ENCODE assay signal across 21 cellular contexts in genomic region chr18:9001209-9001608, GRCh38.
A peak's percentile ranks its signal among the peaks of the same experiment; 100 is the strongest.
DNase-seq lines count a peak whose midpoint lies in the region; ATAC-seq, FAIRE-seq and TF ChIP-seq lines count a peak whose summit lies in the region.
"Had no signal": no experiment of that assay in that cellular context is flagged by ENCODE, and none has a peak within 500 bp of the region (broad histone marks: within the 10 kb centered on the region; RNA-seq: fewer than 3 reads in every experiment).

No MANE protein-coding gene starts in this region.

- peak; percentile 49 for DNase-seq in EL
- DNase-seq in SJSA1 (ENCODE audit: low read depth in 1 of 2, low spot score in 2 of 2) = no peak
- peak; percentile 43 to 77 for DNase-seq in fibroblast of lung (ENCODE audit: low read depth in 2 of 2)
- DNase-seq in smooth muscle cell (lab: John Stamatoyannopoulos, UW; ENCODE audit: unreplicated experiment) = no peak
- no peak for DNase-seq in effector memory CD4-positive, alpha-beta T cell
- no peak for DNase-seq in mesenteric fat pad (ENCODE audit: low spot score)
- no peak for DNase-seq in urothelium cell line (ENCODE audit: low spot score)
- DNase-seq: CD4-positive, alpha-beta T cell; DMS153; H7; Kasumi-1; MM.1S; NCI-H1092 treated with DMSO at 0.1 percent for 48 hours; NCI-H146; NCI-H2029 treated with DMSO at 0.1 percent for 48 hours; NCI-H2171; NCI-H526; SJCRH30 had no signal

- H2AFZ ChIP-seq in fibroblast of lung (ENCODE audit: low read length) (no peak overlapping the region), smooth muscle cell (ENCODE audit: low read depth) (peak overlapping the region; percentile 19)

- no peaks in the 10 kb centered on the region for H3F3A ChIP-seq in smooth muscle cell (ENCODE audit: low read depth)

- H3K4me1 ChIP-seq in SJSA1 (replicated peaks) (peaks cover 31% of the 10 kb centered on the region), fibroblast of lung (ENCODE audit: control insufficient read depth, extremely low read depth, insufficient read depth, low read length) (no peaks in the 10 kb centered on the region), smooth muscle cell (ENCODE audit: low read depth) (peaks cover 8% of the 10 kb centered on the region)
- no peaks in the 10 kb centered on the region for H3K4me1 ChIP-seq in effector memory CD4-positive, alpha-beta T cell (ENCODE audit: control insufficient read depth, insufficient read depth, low read length, poor library complexity, severe bottlenecking)
- H3K4me1 ChIP-seq: SJCRH30 had no signal

- H3K36me3 ChIP-seq in SJSA1 (no peaks in the 10 kb centered on the region), fibroblast of lung (ENCODE audit: control insufficient read depth, insufficient read depth, low read length) (no peaks in the 10 kb centered on the region), smooth muscle cell (ENCODE audit: low read depth) (no peaks in the 10 kb centered on the region)
- no peaks in the 10 kb centered on the region for H3K36me3 ChIP-seq in effector memory CD4-positive, alpha-beta T cell (ENCODE audit: control insufficient read depth, insufficient read depth, low read length)
- H3K36me3 ChIP-seq: SJCRH30 had no signal

- TF ChIP-seq CTCF in fibroblast of lung (conservative IDR thresholded peaks at IDR 0.05 in 1 of 2, IDR thresholded peaks at IDR 0.05 in 1 of 2; ENCODE audit: low read depth in 1 of 2, low read length in 2 of 2) = no peak
- no peak for TF ChIP-seq CTCF in smooth muscle cell (IDR thresholded peaks at IDR 0.05; ENCODE audit: borderline replicate concordance, insufficient read depth, poor library complexity, severe bottlenecking)

- WGBS in smooth muscle cell (ENCODE audit: low lambda C conversion rate) = 58% methylated on average over 3 of the region's 3 CpGs

- no peak for ATAC-seq in GM18517 (IDR thresholded peaks at IDR 0.05; ENCODE audit: unreplicated experiment)

- H3K9me3 ChIP-seq in SJSA1 (replicated peaks) (peaks cover 5% of the 10 kb centered on the region; the same call in 1 of the 2 replicates), fibroblast of lung (ENCODE audit: control insufficient read depth, insufficient read depth, low read depth, low read length) (no peaks in the 10 kb centered on the region), smooth muscle cell (replicated peaks; ENCODE audit: low read depth) (no peaks in the 10 kb centered on the region)
- no peaks in the 10 kb centered on the region for H3K9me3 ChIP-seq in effector memory CD4-positive, alpha-beta T cell (ENCODE audit: control insufficient read depth, low read length)
- H3K9me3 ChIP-seq: SJCRH30 had no signal

- H3K79me2 ChIP-seq in fibroblast of lung (ENCODE audit: control insufficient read depth, insufficient read depth, low read length) (no peaks in the 10 kb centered on the region), smooth muscle cell (ENCODE audit: low read depth) (no peaks in the 10 kb centered on the region)

- no peak for FAIRE-seq in urothelium cell line (lab: Jason Lieb, UNC)
- FAIRE-seq: GM12891, GM18507 had no signal

- no peaks in the 10 kb centered on the region for H4K20me1 ChIP-seq in fibroblast of lung (ENCODE audit: control insufficient read depth, extremely low read depth, insufficient read depth, low read length)
- no peaks in the 10 kb centered on the region for H4K20me1 ChIP-seq in smooth muscle cell (ENCODE audit: low read depth)

- no peak overlapping the region for H3K4me2 ChIP-seq in fibroblast of lung (ENCODE audit: extremely low read depth, insufficient read depth, low read length)
- no peak overlapping the region for H3K4me2 ChIP-seq in smooth muscle cell

- H3K27me3 ChIP-seq in SJSA1 (replicated peaks) (no peaks in the 10 kb centered on the region), fibroblast of lung (ENCODE audit: control insufficient read depth, insufficient read depth, low read length) (no peaks in the 10 kb centered on the region), smooth muscle cell (ENCODE audit: low read depth) (no peaks in the 10 kb centered on the region)
- H3K27me3 ChIP-seq in effector memory CD4-positive, alpha-beta T cell (replicated peaks; ENCODE audit: control insufficient read depth, insufficient read depth, low read length, poor library complexity, severe bottlenecking) = peaks cover 8% of the 10 kb centered on the region
- H3K27me3 ChIP-seq: SJCRH30 had no signal

- H3K9ac ChIP-seq in fibroblast of lung (ENCODE audit: insufficient read depth, low read length) = no peak overlapping the region
- H3K9ac ChIP-seq in smooth muscle cell (ENCODE audit: low read depth) = no peak overlapping the region

- 0 out of 2 replicates have a peak overlapping the region, but pooled peaks have one; percentile 10 for H3K27ac ChIP-seq in SJSA1
- no peak overlapping the region for H3K27ac ChIP-seq in fibroblast of lung (ENCODE audit: insufficient read depth, low read length)
- H3K27ac ChIP-seq in smooth muscle cell (ENCODE audit: low read depth) = no peak overlapping the region
- no peak overlapping the region for H3K27ac ChIP-seq in effector memory CD4-positive, alpha-beta T cell (ENCODE audit: insufficient read depth, low read length, poor library complexity, severe bottlenecking)
- H3K27ac ChIP-seq: SJCRH30 had no signal

- no peak overlapping the region for H3K4me3 ChIP-seq in SJSA1
- no peak overlapping the region for H3K4me3 ChIP-seq in fibroblast of lung (replicated peaks in 1 of 4; ENCODE audit: control extremely low read depth in 1 of 4, insufficient read depth in 1 of 4, low read depth in 3 of 4, low read length in 4 of 4)
- no peak overlapping the region for H3K4me3 ChIP-seq in smooth muscle cell
- H3K4me3 ChIP-seq in effector memory CD4-positive, alpha-beta T cell (ENCODE audit: insufficient read depth, low read depth, low read length, poor library complexity, severe bottlenecking) = no peak overlapping the region
- H3K4me3 ChIP-seq: SJCRH30 had no signal

Comparison
In these comparisons a context has a peak if more than half of its experiments do, and no peak if none do; other contexts are left out.
1. DNase-seq: peak in EL (single experiment) and fibroblast of lung (2 of 2); none in SJSA1 (0 of 2), smooth muscle cell (single experiment), effector memory CD4-positive, alpha-beta T cell (0 of 3), mesenteric fat pad (single experiment) and urothelium cell line (single experiment).